Comparison of ENCODE assay signal across 27 cellular contexts in the genomic region with DNA sequence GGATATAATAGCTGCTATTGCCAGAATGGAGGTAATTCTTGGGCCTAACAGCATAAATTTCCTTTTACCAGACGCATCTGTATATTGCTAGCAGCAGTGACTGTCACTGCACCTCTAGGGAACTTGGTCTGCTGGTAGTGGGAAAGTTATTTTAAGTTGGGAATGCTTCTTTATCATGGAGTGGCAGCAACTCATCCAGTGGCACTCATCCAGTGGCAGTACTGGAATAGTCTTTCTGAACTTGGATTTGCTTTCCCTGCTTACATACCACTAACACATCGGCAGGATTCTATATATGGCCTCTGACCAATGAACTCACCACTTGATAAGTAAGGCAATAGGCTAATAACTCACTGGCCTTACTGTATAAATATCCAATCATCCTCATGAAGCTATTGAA. TPM values are rescaled to one million over a fixed set of nuclear protein-coding genes. Genes with fewer than 3 reads are reported as not detected.
"Had no signal": no experiment of that assay in that cellular context is flagged by ENCODE, and none has a peak within 500 bp of the region (broad histone marks: within the 10 kb centered on the region; RNA-seq: fewer than 3 reads in every experiment).

No MANE protein-coding gene starts in this region.

- H3K4me1 Mint-ChIP-seq: activated CD4-positive, alpha-beta T cell treated with anti-CD3 and anti-CD28 coated beads, Interleukin-2, amount 10 ng/mL, durations not matched to agents 24 days and 14 days had no signal

- H3K27me3 ChIP-seq: adrenal gland, body of pancreas, breast epithelium, SJCRH30 had no signal

- ATAC-seq: activated CD8-positive, alpha-beta T cell treated with anti-CD3 and anti-CD28 coated beads for 36 hours; activated naive CD4-positive, alpha-beta T cell treated with anti-CD3 and anti-CD28 coated beads, Interleukin-2, amount 50 U/mL, for 72 hours; body of pancreas; K562 had no signal

- H3K36me3 Mint-ChIP-seq: activated naive CD4-positive, alpha-beta T cell treated with anti-CD3 and anti-CD28 coated beads, Interleukin-2, amount 50 U/mL, for 72 hours had no signal

- H3K27ac Mint-ChIP-seq: activated CD4-positive, alpha-beta T cell treated with anti-CD3 and anti-CD28 coated beads, Interleukin-2, amount 10 ng/mL, durations not matched to agents 24 days and 14 days; activated CD8-positive, alpha-beta T cell treated with anti-CD3 and anti-CD28 coated beads for 36 hours; activated naive CD4-positive, alpha-beta T cell treated with anti-CD3 and anti-CD28 coated beads for 36 hours; activated naive CD4-positive, alpha-beta T cell treated with anti-CD3 and anti-CD28 coated beads, Interleukin-2, amount 50 U/mL, for 72 hours had no signal

- H2AFZ ChIP-seq: PC-9 had no signal

- H3K4me1 ChIP-seq: adrenal gland, breast epithelium, SJCRH30 had no signal

- H3K9me3 ChIP-seq: body of pancreas, breast epithelium, SJCRH30 had no signal

- H3K9me3 Mint-ChIP-seq: activated CD4-positive, alpha-beta T cell treated with anti-CD3 and anti-CD28 coated beads, Interleukin-2, amount 10 ng/mL, durations not matched to agents 24 days and 14 days; activated CD8-positive, alpha-beta T cell treated with anti-CD3 and anti-CD28 coated beads for 36 hours; activated naive CD4-positive, alpha-beta T cell treated with anti-CD3 and anti-CD28 coated beads for 36 hours had no signal

- H3K4me3 Mint-ChIP-seq: activated CD4-positive, alpha-beta T cell treated with anti-CD3 and anti-CD28 coated beads, Interleukin-2, amount 10 ng/mL, durations not matched to agents 24 days and 14 days; activated CD8-positive, alpha-beta T cell treated with anti-CD3 and anti-CD28 coated beads for 36 hours; activated naive CD4-positive, alpha-beta T cell treated with anti-CD3 and anti-CD28 coated beads for 36 hours had no signal

- H3K4me3 ChIP-seq: adrenal gland, body of pancreas, breast epithelium, K562, PC-9, SJCRH30, SK-N-MC had no signal

- H3K27ac ChIP-seq: adrenal gland, body of pancreas, breast epithelium, PC-9, RWPE1, SJCRH30, SK-N-MC had no signal

- H3K36me3 ChIP-seq: adrenal gland, breast epithelium, SJCRH30 had no signal

- H3K27me3 Mint-ChIP-seq: activated CD8-positive, alpha-beta T cell treated with anti-CD3 and anti-CD28 coated beads for 36 hours had no signal

- H3K4me2 ChIP-seq: PC-9 had no signal

- DNase-seq: activated CD4-positive, alpha-beta T cell treated with anti-CD3 and anti-CD28 coated beads, Interleukin-2, amount 10 ng/mL, durations not matched to agents 24 days and 14 days; activated CD4-positive, alpha-beta T cell treated with anti-CD3 and anti-CD28 coated beads, Interleukin-2, amount 50 U/mL, for 4 hours; activated CD8-positive, alpha-beta T cell treated with anti-CD3 and anti-CD28 coated beads for 36 hours; activated gamma-delta T cell treated with Interleukin-2 at 50 U/mL for 16 hours; activated naive CD4-positive, alpha-beta T cell treated with anti-CD3 and anti-CD28 coated beads for 36 hours; activated T-cell treated with anti-CD3 and anti-CD28 coated beads, Interleukin-2, amount 50 U/mL, for 1 hour; central memory CD4-positive, alpha-beta T cell; NCI-H1092 treated with DMSO at 0.1 percent for 48 hours; NCI-H187; NCI-H2029 treated with DMSO at 0.1 percent for 48 hours; NCI-H2107; NCI-H510A; NCI-H526; NCI-H748 treated with DMSO at 0.1 percent for 48 hours; NK-92 treated with Interleukin-12 subunit alpha and Interleukin-12 subunit beta, amount 100 ng/mL, for 24 hours; PC-9; SHP77; SJCRH30; T1000 had no signal

RNA-seq across cellular contexts. Expression of a gene that starts 22.0 kb away (rescaled TPM):
- total RNA-seq: M059J, SJCRH30 had no signal
